8 cellular contexts compared by ENCODE assay signal in genomic region chr3:53255360-53255774, GRCh38. TPM values are rescaled to one million over a fixed set of nuclear protein-coding genes. Genes with fewer than 3 reads are reported as not detected.
DNase-seq lines count a peak whose midpoint lies in the region; ATAC-seq and TF ChIP-seq lines count a peak whose summit lies in the region.

No MANE protein-coding gene starts in this region.

- ATAC-seq in GM19023 (IDR thresholded peaks at IDR 0.05; ENCODE audit: unreplicated experiment) (peak; percentile 53), HG03139 (IDR thresholded peaks at IDR 0.05; ENCODE audit: unreplicated experiment) (peak; percentile 33)

- H3K56ac ChIP-seq in mesendoderm (ENCODE audit: low read length), result peak overlapping the region; percentile 98

- H3K4me3 ChIP-seq in coronary artery, result peak overlapping the region; percentile 98
- peak overlapping the region; percentile 96 for H3K4me3 ChIP-seq in mesendoderm (ENCODE audit: low read length)

- no peaks in the 10 kb centered on the region for H3K36me3 ChIP-seq in mesendoderm (ENCODE audit: control insufficient read depth, insufficient read depth, low read length)

- DNase-seq in AG08396 (ENCODE audit: low spot score) (peak; percentile 50), coronary artery (ENCODE audit: low spot score) (no peak), mesendoderm (no peak), NCI-H146 (lab: John Stamatoyannopoulos, UW) (no peak)
- DNase-seq in stimulated activated naive CD4-positive, alpha-beta T cell (lab: John Stamatoyannopoulos, UW), result peak in 5 of 6 experiments; percentile 28 to 65 (median 48)

- H4K5ac ChIP-seq in mesendoderm (ENCODE audit: low read length), result no peak overlapping the region

- H3K27ac ChIP-seq in VCaP, result peak overlapping the region; percentile 95
- H3K27ac ChIP-seq in coronary artery, result peak overlapping the region; percentile 48 to 95
- peak overlapping the region; percentile 84 for H3K27ac ChIP-seq in mesendoderm (ENCODE audit: low read depth, low read length)

- peak overlapping the region; percentile 78 for H2BK5ac ChIP-seq in mesendoderm (ENCODE audit: low read length)

- peak overlapping the region; percentile 77 for H3K18ac ChIP-seq in mesendoderm (ENCODE audit: low read length)

- no peak overlapping the region for H2BK120ac ChIP-seq in mesendoderm (ENCODE audit: low read depth, low read length)

- peak overlapping the region; percentile 85 for H3K4ac ChIP-seq in mesendoderm (ENCODE audit: low read depth, low read length)

- H4K8ac ChIP-seq in mesendoderm (ENCODE audit: low read depth, low read length), result no peak overlapping the region

- no peaks in the 10 kb centered on the region for H3K27me3 ChIP-seq in mesendoderm (ENCODE audit: insufficient read depth, low read length, poor library complexity)

- peaks cover 54% of the 10 kb centered on the region for H3K79me2 ChIP-seq in mesendoderm (ENCODE audit: control insufficient read depth, insufficient read depth, low read length)

- H3K79me1 ChIP-seq in mesendoderm (ENCODE audit: low read length), result no peaks in the 10 kb centered on the region

- no peak overlapping the region for H2AK5ac ChIP-seq in mesendoderm (ENCODE audit: low read length)

- no peak overlapping the region for H2BK15ac ChIP-seq in mesendoderm (replicated peaks; ENCODE audit: low read depth)

- H3K4me1 ChIP-seq in mesendoderm (ENCODE audit: control insufficient read depth, low read depth, low read length), result peaks cover 20% of the 10 kb centered on the region

- H3K9ac ChIP-seq in mesendoderm (ENCODE audit: low read length), result peak overlapping the region; percentile 97

- TF ChIP-seq CTCF in VCaP (conservative IDR thresholded peaks at IDR 0.05), result no peak
- TF ChIP-seq CTCF in coronary artery (IDR thresholded peaks at IDR 0.05), result no peak

- H3K23ac ChIP-seq in mesendoderm (ENCODE audit: low read length), result no peak overlapping the region

- WGBS in mesendoderm (ENCODE audit: extremely low coverage, insufficient coverage, low lambda C conversion rate), result no CpG with 5 or more reads among the region's 49 CpGs

- peak overlapping the region; percentile 29 for H3K4me2 ChIP-seq in mesendoderm (ENCODE audit: low read length)

RNA-seq across cellular contexts. Expression of gene TKT, which starts 0.5 kb away (rescaled TPM):
- 502 TPM for polyA plus RNA-seq in mesendoderm (2013, experiment 1 of 2)
- polyA plus RNA-seq in mesendoderm (2013, experiment 2 of 2), result 522 TPM

Comparison
In these comparisons a context has a peak if more than half of its experiments do, and no peak if none do; other contexts are left out.
1. DNase-seq: peak in AG08396 (single experiment) and stimulated activated naive CD4-positive, alpha-beta T cell (5 of 6); none in coronary artery (single experiment), mesendoderm (single experiment) and NCI-H146 (single experiment).
2. Peak in every context shown above with its lines, with median percentiles within 50 percentile points of each other: H3K27ac ChIP-seq.